24 cellular contexts compared by ENCODE assay signal in genomic region chr4:6529021-6529420, GRCh38. TPM values are rescaled to one million over a fixed set of nuclear protein-coding genes. Genes with fewer than 3 reads are reported as not detected.
"Had no signal": no experiment of that assay in that cellular context is flagged by ENCODE, and none has a peak within 500 bp of the region (broad histone marks: within the 10 kb centered on the region; RNA-seq: fewer than 3 reads in every experiment).

No MANE protein-coding gene starts in this region.

- H3K4me1 ChIP-seq: gastrocnemius medialis, heart left ventricle, left ventricle myocardium inferior, tibial artery had no signal

- FAIRE-seq: endometrium had no signal

- H3K27me3 ChIP-seq: gastrocnemius medialis, heart left ventricle, ovary had no signal

- H3K4me3 ChIP-seq: coronary artery, gastrocnemius medialis, heart left ventricle, left ventricle myocardium inferior, ovary, tibial artery had no signal

- H3K9me3 Mint-ChIP-seq: activated CD4-positive, alpha-beta T cell treated with anti-CD3 and anti-CD28 coated beads, Interleukin-2, amount 10 ng/mL, durations not matched to agents 24 days and 14 days; activated T-cell treated with anti-CD3 and anti-CD28 coated beads, Interleukin-2, amount 50 U/mL, for 24 hours; activated T-helper 2 cell treated with anti-CD3 and anti-CD28 coated beads, Interferon-gamma antibody, Interleukin-2, Interleukin-4, amounts not matched to agents 10 μg/mL and 5 μg/mL and 100 μg/mL, durations not matched to agents 14 hours and 24 hours and 36 hours; central memory CD8-positive, alpha-beta T cell; immature natural killer cell; T-cell had no signal

- H3K27ac Mint-ChIP-seq: activated CD4-positive, alpha-beta T cell treated with anti-CD3 and anti-CD28 coated beads, Interleukin-2, amount 10 ng/mL, durations not matched to agents 24 days and 14 days; activated CD8-positive, alpha-beta T cell treated with anti-CD3 and anti-CD28 coated beads, Interleukin-2, amount 10 ng/mL, durations not matched to agents 7 days and 5 days; activated T-cell treated with anti-CD3 and anti-CD28 coated beads, Interleukin-2, amount 50 U/mL, for 24 hours; activated T-helper 2 cell treated with anti-CD3 and anti-CD28 coated beads, Interferon-gamma antibody, Interleukin-2, Interleukin-4, amounts not matched to agents 10 μg/mL and 5 μg/mL and 100 μg/mL, durations not matched to agents 14 hours and 24 hours and 36 hours; immature natural killer cell; T-cell had no signal

- DNase-seq: activated CD4-positive, alpha-beta T cell treated with anti-CD3 and anti-CD28 coated beads, Interleukin-2, amount 10 ng/mL, durations not matched to agents 24 days and 14 days; activated CD4-positive, CD25-positive, alpha-beta regulatory T cell; activated CD8-positive, alpha-beta T cell treated with anti-CD3 and anti-CD28 coated beads, Interleukin-2, amount 10 ng/mL, durations not matched to agents 7 days and 5 days; activated naive CD4-positive, alpha-beta T cell treated with anti-CD3 and anti-CD28 coated beads, Interleukin-2, amount 50 U/mL, for 16 hours; activated T-cell treated with anti-CD3 and anti-CD28 coated beads, Interleukin-2, amount 50 U/mL, for 24 hours; gastrocnemius medialis; heart left ventricle; immature natural killer cell; kidney glomerular epithelial cell; left ventricle myocardium inferior; mammary epithelial cell; ovary; stimulated activated CD4-positive, alpha-beta T cell treated with anti-CD3 and anti-CD28 coated beads, Interleukin-12 subunit alpha, Interleukin-12 subunit beta, amount 100 ng/mL, for 4 hours; stimulated activated CD4-positive, alpha-beta T cell treated with anti-CD3 and anti-CD28 coated beads, Interleukin-2, amount 100 ng/mL, for 24 hours; stimulated activated naive CD8-positive, alpha-beta T cell treated with anti-CD3 and anti-CD28 coated beads, Interleukin-15, Interleukin-2, amounts not matched to agents 100 U/mL and 50 U/mL, for 24 hours; substantia nigra; T-cell; T-helper 9 cell; tibial artery had no signal

- H3K36me3 Mint-ChIP-seq: immature natural killer cell, T-cell had no signal

- H3K4me1 Mint-ChIP-seq: activated CD4-positive, alpha-beta T cell treated with anti-CD3 and anti-CD28 coated beads, Interleukin-2, amount 10 ng/mL, durations not matched to agents 24 days and 14 days; central memory CD8-positive, alpha-beta T cell; immature natural killer cell; T-cell had no signal

- H3K9me3 ChIP-seq: gastrocnemius medialis, heart left ventricle, left ventricle myocardium inferior, ovary, tibial artery had no signal

- H3K36me3 ChIP-seq: gastrocnemius medialis, heart left ventricle, left ventricle myocardium inferior, ovary, tibial artery had no signal

- H3K4me3 Mint-ChIP-seq: activated CD4-positive, alpha-beta T cell treated with anti-CD3 and anti-CD28 coated beads, Interleukin-2, amount 10 ng/mL, durations not matched to agents 24 days and 14 days; activated CD8-positive, alpha-beta T cell treated with anti-CD3 and anti-CD28 coated beads, Interleukin-2, amount 10 ng/mL, durations not matched to agents 7 days and 5 days; activated T-cell treated with anti-CD3 and anti-CD28 coated beads, Interleukin-2, amount 50 U/mL, for 24 hours; central memory CD8-positive, alpha-beta T cell; immature natural killer cell; T-cell had no signal

- H3K27ac ChIP-seq: coronary artery, gastrocnemius medialis, heart left ventricle, left ventricle myocardium inferior, ovary, tibial artery had no signal

- H3K27me3 Mint-ChIP-seq: activated CD4-positive, alpha-beta T cell treated with anti-CD3 and anti-CD28 coated beads, Interleukin-2, amount 10 ng/mL, durations not matched to agents 24 days and 14 days had no signal

- ATAC-seq: activated CD8-positive, alpha-beta T cell treated with anti-CD3 and anti-CD28 coated beads, Interleukin-2, amount 10 ng/mL, durations not matched to agents 7 days and 5 days; gastrocnemius medialis; heart left ventricle; stimulated activated naive CD8-positive, alpha-beta T cell treated with anti-CD3 and anti-CD28 coated beads, Interleukin-15, Interleukin-2, amounts not matched to agents 100 U/mL and 50 U/mL, for 24 hours; T-cell had no signal

RNA-seq across cellular contexts. Expression of gene PPP2R2C, which starts 56.6 kb away (rescaled TPM):
- total RNA-seq: activated CD4-positive, alpha-beta T cell treated with anti-CD3 and anti-CD28 coated beads, Interleukin-2, amount 10 ng/mL, durations not matched to agents 24 days and 14 days; activated CD8-positive, alpha-beta T cell treated with anti-CD3 and anti-CD28 coated beads, Interleukin-2, amount 10 ng/mL, durations not matched to agents 7 days and 5 days; activated T-helper 2 cell treated with anti-CD3 and anti-CD28 coated beads, Interferon-gamma antibody, Interleukin-2, Interleukin-4, amounts not matched to agents 10 μg/mL and 5 μg/mL and 100 μg/mL, durations not matched to agents 14 hours and 24 hours and 36 hours; pulmonary artery endothelial cell had no signal
- polyA plus RNA-seq: immature natural killer cell had no signal
